ENCODE assay signal across 18 cellular contexts in genomic region chr13:95492044-95492801, GRCh38.
A peak's percentile ranks its signal among the peaks of the same experiment; 100 is the strongest.
DNase-seq lines count a peak whose midpoint lies in the region; ATAC-seq and TF ChIP-seq lines count a peak whose summit lies in the region.
"Had no signal": no experiment of that assay in that cellular context is flagged by ENCODE, and none has a peak within 500 bp of the region (broad histone marks: within the 10 kb centered on the region; RNA-seq: fewer than 3 reads in every experiment).

No MANE protein-coding gene starts in this region.

- H3K4me1 ChIP-seq in RWPE2 (ENCODE audit: insufficient read depth, poor library complexity, severe bottlenecking) (peaks cover 5% of the 10 kb centered on the region), suprapubic skin (no peaks in the 10 kb centered on the region)
- H3K4me1 ChIP-seq: HAP-1 had no signal

- no peaks in the 10 kb centered on the region for H3K36me3 Mint-ChIP-seq in Calu3 (ENCODE audit: insufficient read depth, unreplicated experiment)
- H3K36me3 Mint-ChIP-seq: activated CD8-positive, alpha-beta memory T cell treated with anti-CD3 and anti-CD28 coated beads, Interleukin-2, amount 10 ng/mL, durations not matched to agents 7 days and 5 days had no signal

- ATAC-seq in RWPE2 (ENCODE audit: low read depth) (peak; percentile 46; the same call in 2 of the 3 replicates), left colon (peak; percentile 96)
- ATAC-seq: activated CD8-positive, alpha-beta memory T cell treated with anti-CD3 and anti-CD28 coated beads, Interleukin-2, amount 10 ng/mL, durations not matched to agents 7 days and 5 days; stimulated activated naive CD8-positive, alpha-beta T cell treated with anti-CD3 and anti-CD28 coated beads, Interleukin-15, amount 100 ng/mL, for 72 hours had no signal

- no peaks in the 10 kb centered on the region for H3K4me1 Mint-ChIP-seq in Calu3 (ENCODE audit: low read depth, unreplicated experiment)
- H3K4me1 Mint-ChIP-seq: activated CD8-positive, alpha-beta memory T cell treated with anti-CD3 and anti-CD28 coated beads, Interleukin-2, amount 10 ng/mL, durations not matched to agents 7 days and 5 days; stimulated activated naive CD8-positive, alpha-beta T cell treated with anti-CD3 and anti-CD28 coated beads, Interleukin-15, amount 100 ng/mL, for 72 hours had no signal

- no peak for TF ChIP-seq EP300 in suprapubic skin (IDR thresholded peaks at IDR 0.05)

- no peak overlapping the region for H3K27ac ChIP-seq in RWPE2 (ENCODE audit: poor library complexity, severe bottlenecking)
- H3K27ac ChIP-seq in suprapubic skin, result no peak overlapping the region
- H3K27ac ChIP-seq: C4-2B, KMS-11 had no signal

- peak overlapping the region; percentile 36 for H3K27ac Mint-ChIP-seq in Calu3 (ENCODE audit: unreplicated experiment)
- H3K27ac Mint-ChIP-seq: activated CD8-positive, alpha-beta memory T cell treated with anti-CD3 and anti-CD28 coated beads, Interleukin-2, amount 10 ng/mL, durations not matched to agents 7 days and 5 days had no signal

- CTCF ChIA-PET in Calu3 (lab: Charles Lee), result interaction anchor here (0.6 kb wide), 1 partner anchor 328 kb away, joined by 3 read pairs; no protein-coding TSS in a partner anchor

- 86% methylated on average over 7 of the region's 8 CpGs for WGBS in suprapubic skin

- H3K36me3 ChIP-seq in RWPE2 (ENCODE audit: low read depth) (no peaks in the 10 kb centered on the region), suprapubic skin (no peaks in the 10 kb centered on the region)
- H3K36me3 ChIP-seq: HAP-1 had no signal

- no peaks in the 10 kb centered on the region for H3K9me3 Mint-ChIP-seq in Calu3 (ENCODE audit: low read depth, unreplicated experiment)

- H3K27me3 Mint-ChIP-seq in Calu3 (ENCODE audit: unreplicated experiment), result no peaks in the 10 kb centered on the region

- no peak overlapping the region for H3K4me3 ChIP-seq in RWPE2 (ENCODE audit: severe bottlenecking)
- no peak overlapping the region for H3K4me3 ChIP-seq in suprapubic skin
- H3K4me3 ChIP-seq: HAP-1 had no signal

- DNase-seq in Calu3 (peak; percentile 42), NCI-H1105 (lab: John Stamatoyannopoulos, UW) (peak; percentile 21), RWPE2 (ENCODE audit: low spot score) (peak; percentile 73), left colon (peak; percentile 93 to 95), NOMO-1 treated with dmso at 0.1 percent for 144 hours (lab: John Stamatoyannopoulos, UW; ENCODE audit: unreplicated experiment) (no peak), suprapubic skin (ENCODE audit: low spot score in 2 of 2) (no peak), HuH-7 (ENCODE audit: low spot score) (no peak)
- DNase-seq: activated CD8-positive, alpha-beta memory T cell treated with anti-CD3 and anti-CD28 coated beads, Interleukin-2, amount 10 ng/mL, durations not matched to agents 7 days and 5 days; cortex of kidney; erythroblast; islet precursor cell; NCI-H2081; OCI-M1; stimulated activated naive CD8-positive, alpha-beta T cell treated with anti-CD3 and anti-CD28 coated beads, Interleukin-15, amount 100 ng/mL, for 72 hours; SW 1271 had no signal

- H3K27me3 ChIP-seq in RWPE2 (ENCODE audit: insufficient read depth, poor library complexity, severe bottlenecking) (no peaks in the 10 kb centered on the region), suprapubic skin (no peaks in the 10 kb centered on the region)

- TF ChIP-seq POLR2A in suprapubic skin (IDR thresholded peaks at IDR 0.05), result no peak

- H3K4me3 Mint-ChIP-seq in Calu3 (ENCODE audit: low read depth, unreplicated experiment), result no peak overlapping the region
- H3K4me3 Mint-ChIP-seq: activated CD8-positive, alpha-beta memory T cell treated with anti-CD3 and anti-CD28 coated beads, Interleukin-2, amount 10 ng/mL, durations not matched to agents 7 days and 5 days; stimulated activated naive CD8-positive, alpha-beta T cell treated with anti-CD3 and anti-CD28 coated beads, Interleukin-15, amount 100 ng/mL, for 72 hours had no signal

- no TSS peak for BruUV-seq in Calu3 (replicated peaks; lab: Mats Ljungman, UMichigan)

- TF ChIP-seq CTCF in Calu3 (IDR thresholded peaks at IDR 0.05; ENCODE audit: unreplicated experiment) (no peak), RWPE2 (IDR thresholded peaks at IDR 0.05; ENCODE audit: poor library complexity, severe bottlenecking) (no peak), suprapubic skin (IDR thresholded peaks at IDR 0.05) (no peak)

- intact Hi-C loops in Calu3 (cut with micrococcal nuclease; ENCODE audit: unreplicated experiment), result loop anchor here (5.0 kb wide), 1 partner anchor 125 kb away; no protein-coding TSS in a partner anchor
- intact Hi-C loops in left colon (cut with DNase I, micrococcal nuclease), result no loop called here

- H3K9me3 ChIP-seq in RWPE2 (ENCODE audit: severe bottlenecking), result no peaks in the 10 kb centered on the region
- no peaks in the 10 kb centered on the region for H3K9me3 ChIP-seq in suprapubic skin
- H3K9me3 ChIP-seq: HAP-1 had no signal

Comparison
In these comparisons a context has a peak if more than half of its experiments do, and no peak if none do; other contexts are left out.
1. DNase-seq: peak in Calu3 (single experiment), NCI-H1105 (single experiment), RWPE2 (single experiment) and left colon (2 of 2); none in NOMO-1 treated with dmso at 0.1 percent for 144 hours (single experiment), suprapubic skin (0 of 2) and HuH-7 (single experiment).